ENCODE assay signal across 11 cellular contexts in the genomic region with DNA sequence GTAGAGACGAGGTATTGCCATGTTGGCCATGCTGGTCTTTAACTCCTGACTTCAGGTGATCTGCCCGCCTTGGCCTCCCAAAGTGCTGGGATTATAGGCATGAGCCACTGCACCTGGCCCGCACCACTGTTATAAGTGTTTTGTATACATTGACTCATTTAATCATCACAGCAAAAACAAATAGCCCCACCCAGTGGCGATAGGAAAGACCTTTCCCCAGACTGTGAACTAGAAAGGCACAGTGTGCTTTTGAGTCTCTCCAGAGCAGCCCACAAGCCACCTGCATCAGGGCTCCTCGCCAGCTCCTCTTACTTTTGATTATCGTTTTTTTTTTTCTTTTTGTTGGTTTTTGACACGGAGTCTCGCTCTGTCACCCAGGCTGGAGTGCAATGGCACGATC. TPM values are rescaled to one million over a fixed set of nuclear protein-coding genes. Genes with fewer than 3 reads are reported as not detected.
DNase-seq lines count a peak whose midpoint lies in the region; ATAC-seq, FAIRE-seq and TF ChIP-seq lines count a peak whose summit lies in the region.
"Had no signal": no experiment of that assay in that cellular context is flagged by ENCODE, and none has a peak within 500 bp of the region (broad histone marks: within the 10 kb centered on the region; RNA-seq: fewer than 3 reads in every experiment).

No MANE protein-coding gene starts in this region.

- WGBS in small intestine, 3 donors, result 74 to 80% (median 79%) methylated on average over 9 of the region's 9 CpGs

- H3K27ac ChIP-seq in cardiac muscle cell (no peak overlapping the region), KMS-11 (peak overlapping the region; percentile 76; the same call in 1 of the 2 replicates), WERI-Rb-1 (no peak overlapping the region), small intestine (ENCODE audit: low read depth in 1 of 2, low read length in 1 of 2) (no peak overlapping the region)

- TF ChIP-seq CTCF in cardiac muscle cell (IDR thresholded peaks at IDR 0.05; ENCODE audit: low read depth, low read length) (peak; percentile 14), KMS-11 (conservative IDR thresholded peaks at IDR 0.05; ENCODE audit: low read depth, low read length) (no peak), WERI-Rb-1 (IDR thresholded peaks at IDR 0.05; ENCODE audit: low read depth, low read length) (peak; percentile 32; the same call in 1 of the 2 replicates), foreskin fibroblast (IDR thresholded peaks at IDR 0.05; ENCODE audit: low read depth, low read length) (no peak)

- no peak overlapping the region for H2AFZ ChIP-seq in KMS-11 (ENCODE audit: low read depth)

- FAIRE-seq in small intestine (lab: Jason Lieb, UNC), result no peak
- FAIRE-seq: islet of Langerhans had no signal

- intact Hi-C loops in Right ventricle myocardium superior (cut with DNase I), result no loop called here

- H3K36me3 ChIP-seq in cardiac muscle cell, result no peaks in the 10 kb centered on the region
- H3K36me3 ChIP-seq in KMS-11 (ENCODE audit: insufficient read depth), result no peaks in the 10 kb centered on the region
- H3K36me3 ChIP-seq in WERI-Rb-1, result no peaks in the 10 kb centered on the region
- H3K36me3 ChIP-seq in small intestine (ENCODE audit: control insufficient read depth in 2 of 2, insufficient read depth in 2 of 2, low read length in 2 of 2), result no peaks in the 10 kb centered on the region

- no peaks in the 10 kb centered on the region for H4K20me1 ChIP-seq in KMS-11 (ENCODE audit: insufficient read depth)

- no peaks in the 10 kb centered on the region for H3K27me3 ChIP-seq in cardiac muscle cell
- no peaks in the 10 kb centered on the region for H3K27me3 ChIP-seq in KMS-11 (ENCODE audit: insufficient read depth, low read depth)
- no peaks in the 10 kb centered on the region for H3K27me3 ChIP-seq in WERI-Rb-1 (ENCODE audit: insufficient read depth, low read depth, severe bottlenecking)
- no peaks in the 10 kb centered on the region for H3K27me3 ChIP-seq in small intestine (ENCODE audit: control insufficient read depth in 2 of 2, insufficient read depth in 2 of 2, low read length in 2 of 2)

- H3K4me3 ChIP-seq in cardiac muscle cell, result no peak overlapping the region
- no peak overlapping the region for H3K4me3 ChIP-seq in KMS-11 (IDR thresholded peaks at IDR 0.05; ENCODE audit: insufficient read depth, low read depth, low read length)
- H3K4me3 ChIP-seq in WERI-Rb-1 (ENCODE audit: low read depth, low read length), result no peak overlapping the region
- no peak overlapping the region for H3K4me3 ChIP-seq in small intestine (ENCODE audit: low read depth in 1 of 2, low read length in 2 of 2)
- no peak overlapping the region for H3K4me3 ChIP-seq in foreskin fibroblast (ENCODE audit: low read depth in 1 of 2, low read length in 2 of 2)

- no peaks in the 10 kb centered on the region for H3K4me1 ChIP-seq in cardiac muscle cell (ENCODE audit: low read depth)
- peaks cover 38% of the 10 kb centered on the region for H3K4me1 ChIP-seq in KMS-11 (ENCODE audit: low read depth, poor library complexity, severe bottlenecking)
- H3K4me1 ChIP-seq in small intestine (ENCODE audit: control insufficient read depth in 2 of 2, insufficient read depth in 1 of 2, low read depth in 1 of 2, low read length in 1 of 2), result no peaks in the 10 kb centered on the region

- no peaks in the 10 kb centered on the region for H3K79me2 ChIP-seq in KMS-11 (ENCODE audit: insufficient read depth, low read depth)

- no peak overlapping the region for H3K9ac ChIP-seq in KMS-11

- DNase-seq in cardiac muscle cell (ENCODE audit: low read depth in 1 of 2, low spot score in 1 of 2), result no peak
- DNase-seq in Right ventricle myocardium superior, result no peak
- peak; percentile 13 for DNase-seq in WERI-Rb-1
- DNase-seq in small intestine, result peak; percentile 13
- no peak for DNase-seq in T-helper 2 cell
- DNase-seq in foreskin fibroblast, result no peak
- DNase-seq in foreskin melanocyte, result no peak
- DNase-seq: activated CD4-positive, alpha-beta T cell treated with anti-CD3 and anti-CD28 coated beads for 48 hours; stimulated activated CD4-positive, alpha-beta T cell treated with anti-CD3 and anti-CD28 coated beads, Interleukin-4, amount 100 ng/mL, for 4 hours had no signal

- no peak overlapping the region for H3K4me2 ChIP-seq in KMS-11

- no peak for ATAC-seq in Right ventricle myocardium superior (ENCODE audit: poor library complexity)

- no peaks in the 10 kb centered on the region for H3K9me3 ChIP-seq in cardiac muscle cell (ENCODE audit: low read depth)
- peaks cover 15% of the 10 kb centered on the region for H3K9me3 ChIP-seq in WERI-Rb-1 (ENCODE audit: severe bottlenecking)
- no peaks in the 10 kb centered on the region for H3K9me3 ChIP-seq in small intestine (ENCODE audit: control insufficient read depth, low read depth)

RNA-seq across cellular contexts. Expression of gene ZFP64, which starts 27.9 kb away (rescaled TPM):
- total RNA-seq in cardiac muscle cell (14.2 and 17.7 TPM in 2 replicates), Right ventricle myocardium superior (7.9 TPM)
- polyA plus RNA-seq in cardiac muscle cell (9.6 and 17.2 TPM in 2 replicates), small intestine (1 to 10 TPM; 4.1 to 9.3 (median 5.8) TPM)

Comparison
In these comparisons a context has a peak if more than half of its experiments do, and no peak if none do; other contexts are left out.
1. DNase-seq: peak in WERI-Rb-1 (single experiment) and small intestine (single experiment); none in cardiac muscle cell (0 of 2), Right ventricle myocardium superior (single experiment), T-helper 2 cell (0 of 5), foreskin fibroblast (0 of 2) and foreskin melanocyte (single experiment).
2. CTCF ChIP-seq: peak in cardiac muscle cell (single experiment) and WERI-Rb-1 (single experiment); none in KMS-11 (single experiment) and foreskin fibroblast (single experiment).